ENCODE assay signal across 1 cellular context in the genomic region with DNA sequence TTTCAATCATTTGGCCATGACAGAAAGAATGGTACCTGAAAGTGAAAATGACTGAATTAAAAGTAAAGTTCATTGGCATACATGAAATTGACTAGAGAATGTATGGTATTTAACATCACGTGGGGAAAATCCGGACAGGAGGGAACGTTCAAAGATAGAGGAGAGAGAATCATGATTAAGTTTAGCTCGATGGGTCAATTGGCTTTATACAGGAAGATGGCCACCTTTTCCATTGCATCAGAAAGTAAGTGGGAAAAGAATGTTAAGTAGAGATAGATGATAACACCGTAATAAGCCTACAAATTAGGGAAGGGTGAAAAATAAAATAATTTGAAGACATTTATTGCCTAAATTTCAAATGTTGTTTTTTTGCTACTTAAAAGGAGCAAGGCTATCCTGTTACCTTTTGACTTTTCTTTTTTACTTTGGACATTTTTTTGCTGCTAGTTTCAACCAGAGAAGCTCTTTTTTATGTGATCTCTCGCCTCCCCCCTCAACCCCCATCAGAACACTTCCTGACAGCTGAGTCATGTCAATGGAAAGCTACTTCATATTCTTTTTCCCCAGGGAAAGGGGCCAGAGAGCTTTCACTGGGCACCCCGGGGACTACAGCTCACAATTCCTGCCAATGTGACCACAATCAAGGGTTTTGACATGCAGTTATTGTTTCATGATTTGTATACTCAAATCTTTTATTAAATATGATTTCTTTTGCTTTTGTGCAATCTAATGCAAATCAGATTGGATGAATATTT.
TF ChIP-seq lines count a peak whose summit lies in the region.

No MANE protein-coding gene starts in this region.

TF ChIP-seq in IMR-90, 13 proteins besides CTCF, POLR2A, EP300 and RAD21 (continued from another document):
- TF ChIP-seq, protein P1, sequence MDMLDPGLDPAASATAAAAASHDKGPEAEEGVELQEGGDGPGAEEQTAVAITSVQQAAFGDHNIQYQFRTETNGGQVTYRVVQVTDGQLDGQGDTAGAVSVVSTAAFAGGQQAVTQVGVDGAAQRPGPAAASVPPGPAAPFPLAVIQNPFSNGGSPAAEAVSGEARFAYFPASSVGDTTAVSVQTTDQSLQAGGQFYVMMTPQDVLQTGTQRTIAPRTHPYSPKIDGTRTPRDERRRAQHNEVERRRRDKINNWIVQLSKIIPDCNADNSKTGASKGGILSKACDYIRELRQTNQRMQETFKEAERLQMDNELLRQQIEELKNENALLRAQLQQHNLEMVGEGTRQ (IDR thresholded peaks at IDR 0.05; ENCODE audit: low read depth, low read length) = no peak
- TF ChIP-seq MAZ (IDR thresholded peaks at IDR 0.05; ENCODE audit: borderline replicate concordance, low read depth, low read length) (no peak), MXI1 (IDR thresholded peaks at IDR 0.05; ENCODE audit: borderline replicate concordance, low read depth, low read length) (no peak), SMC3 (IDR thresholded peaks at IDR 0.05; ENCODE audit: low read depth, low read length) (no peak), CEBPB (IDR thresholded peaks at IDR 0.05; ENCODE audit: low read depth, low read length) (no peak), FOS (IDR thresholded peaks at IDR 0.05; ENCODE audit: low read depth, low read length) (no peak), NFE2L2 (IDR thresholded peaks at IDR 0.05; ENCODE audit: low read depth, low read length) (no peak)
